8 cellular contexts compared by ENCODE assay signal in the genomic region with DNA sequence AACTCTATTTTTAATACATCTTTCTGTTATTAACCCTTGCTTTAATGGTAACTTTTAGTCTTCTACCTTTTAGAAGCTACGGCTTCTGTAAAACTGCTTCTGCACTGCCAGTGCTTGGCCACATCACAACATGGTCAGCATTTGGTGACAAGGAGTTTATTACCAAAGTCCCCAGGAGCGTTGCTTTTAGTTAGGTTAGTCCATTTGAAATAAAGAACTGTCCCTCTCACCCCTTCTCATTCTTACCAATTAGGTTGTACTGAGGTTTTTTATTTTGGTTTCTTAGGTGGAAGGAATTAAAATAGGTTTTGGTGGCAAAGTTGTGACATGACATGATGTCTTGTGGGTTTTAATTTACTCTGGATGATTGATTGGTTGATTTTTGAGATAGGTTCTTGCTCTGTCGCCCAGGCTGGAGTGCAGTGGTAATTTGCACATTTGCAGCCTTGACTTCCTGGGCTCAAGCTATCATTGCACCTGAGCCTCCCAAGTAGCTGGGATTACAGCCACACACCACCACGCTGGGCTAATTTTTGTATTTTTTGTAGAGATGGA. TPM values are rescaled to one million over a fixed set of nuclear protein-coding genes. Genes with fewer than 3 reads are reported as not detected.
DNase-seq lines count a peak whose midpoint lies in the region; ATAC-seq lines count a peak whose summit lies in the region.

No MANE protein-coding gene starts in this region.

- peaks cover 65% of the 10 kb centered on the region for H3K4me1 Mint-ChIP-seq in stimulated activated naive CD8-positive, alpha-beta T cell treated with anti-CD3 and anti-CD28 coated beads, Interleukin-15, Interleukin-2, amounts not matched to agents 100 ng/mL and 50 ng/mL, for 24 hours (ENCODE audit: low read depth)
- peaks cover 53% of the 10 kb centered on the region for H3K4me1 Mint-ChIP-seq in central memory CD8-positive, alpha-beta T cell

- peak overlapping the region; percentile 55 for H3K27ac Mint-ChIP-seq in stimulated activated naive CD8-positive, alpha-beta T cell treated with anti-CD3 and anti-CD28 coated beads, Interleukin-15, Interleukin-2, amounts not matched to agents 100 ng/mL and 50 ng/mL, for 24 hours
- H3K27ac Mint-ChIP-seq in central memory CD8-positive, alpha-beta T cell (ENCODE audit: low read depth) = no peak overlapping the region

- peak overlapping the region; percentile 61 to 75 for H3K4me3 ChIP-seq in mucosa of rectum (ENCODE audit: low read length in 2 of 2)
- H3K4me3 ChIP-seq in aorta (ENCODE audit: low read length in 2 of 2) = peak overlapping the region; percentile 14 to 27

- H3K36me3 Mint-ChIP-seq in stimulated activated naive CD8-positive, alpha-beta T cell treated with anti-CD3 and anti-CD28 coated beads, Interleukin-15, Interleukin-2, amounts not matched to agents 100 ng/mL and 50 ng/mL, for 24 hours (ENCODE audit: low read depth) = peaks cover 37% of the 10 kb centered on the region
- H3K36me3 Mint-ChIP-seq in central memory CD8-positive, alpha-beta T cell (ENCODE audit: insufficient read depth) = peaks cover 10% of the 10 kb centered on the region

- WGBS in aorta, 2 donors = 15 to 18% methylated on average over 4 of the region's 4 CpGs

- H3K4me1 ChIP-seq in mucosa of rectum (ENCODE audit: control insufficient read depth in 2 of 2, insufficient read depth in 2 of 2, low read length in 2 of 2) (peaks cover 11 to 22% of the 10 kb centered on the region in 2 donors), aorta (ENCODE audit: control insufficient read depth in 1 of 2, insufficient read depth in 2 of 2, low read length in 2 of 2) (peaks cover 5% of the 10 kb centered on the region in 2 donors)

- no peaks in the 10 kb centered on the region for H3K27me3 ChIP-seq in mucosa of rectum (ENCODE audit: control insufficient read depth in 2 of 2, insufficient read depth in 2 of 2, low read length in 2 of 2)
- H3K27me3 ChIP-seq in aorta (ENCODE audit: control insufficient read depth in 1 of 2, insufficient read depth in 2 of 2, low read length in 1 of 2) = no peaks in the 10 kb centered on the region

- intact Hi-C loops in aorta (cut with DNase I) = no loop called here

- no peak for ATAC-seq in stimulated activated naive CD8-positive, alpha-beta T cell treated with anti-CD3 and anti-CD28 coated beads, Interleukin-15, Interleukin-2, amounts not matched to agents 100 U/mL and 50 U/mL, for 24 hours
- ATAC-seq in central memory CD8-positive, alpha-beta T cell (replicated peaks; ENCODE audit: extremely low read depth, poor library complexity, severe bottlenecking) = no peak
- ATAC-seq in aorta (ENCODE audit: low FRiP score) (no peak), HG03135 (IDR thresholded peaks at IDR 0.05; ENCODE audit: unreplicated experiment) (no peak)

- H3K9ac ChIP-seq in mucosa of rectum (ENCODE audit: low read depth in 1 of 2, low read length in 2 of 2) = peak overlapping the region; percentile 52 to 74

- peak overlapping the region; percentile 82 to 93 for H3K27ac ChIP-seq in mucosa of rectum (ENCODE audit: low read depth in 2 of 2, low read length in 2 of 2)
- H3K27ac ChIP-seq in aorta (ENCODE audit: low read depth in 1 of 2, low read length in 2 of 2) = peak overlapping the region; percentile 51 to 97

- H3K36me3 ChIP-seq in mucosa of rectum (ENCODE audit: control insufficient read depth in 2 of 2, insufficient read depth in 2 of 2, low read length in 2 of 2) (peaks cover 0 to 1% of the 10 kb centered on the region in 2 donors), aorta (ENCODE audit: control insufficient read depth in 1 of 2, insufficient read depth in 2 of 2, low read length in 1 of 2) (no peaks in the 10 kb centered on the region)

- DNase-seq in stimulated activated naive CD8-positive, alpha-beta T cell treated with anti-CD3 and anti-CD28 coated beads, Interleukin-15, Interleukin-2, amounts not matched to agents 100 U/mL and 50 U/mL, for 24 hours = no peak
- no peak for DNase-seq in central memory CD8-positive, alpha-beta T cell (ENCODE audit: low spot score in 2 of 2)
- DNase-seq in aorta (no peak), globus pallidus (ENCODE audit: low spot score) (no peak), COR-L47 (lab: John Stamatoyannopoulos, UW) (no peak)

- H3K27me3 Mint-ChIP-seq in stimulated activated naive CD8-positive, alpha-beta T cell treated with anti-CD3 and anti-CD28 coated beads, Interleukin-15, Interleukin-2, amounts not matched to agents 100 ng/mL and 50 ng/mL, for 24 hours = no peaks in the 10 kb centered on the region
- no peaks in the 10 kb centered on the region for H3K27me3 Mint-ChIP-seq in central memory CD8-positive, alpha-beta T cell

- H3K4me3 Mint-ChIP-seq in stimulated activated naive CD8-positive, alpha-beta T cell treated with anti-CD3 and anti-CD28 coated beads, Interleukin-15, Interleukin-2, amounts not matched to agents 100 ng/mL and 50 ng/mL, for 24 hours = peak overlapping the region; percentile 22
- peak overlapping the region; percentile 31 for H3K4me3 Mint-ChIP-seq in central memory CD8-positive, alpha-beta T cell

- H3K9me3 Mint-ChIP-seq in stimulated activated naive CD8-positive, alpha-beta T cell treated with anti-CD3 and anti-CD28 coated beads, Interleukin-15, Interleukin-2, amounts not matched to agents 100 ng/mL and 50 ng/mL, for 24 hours = no peaks in the 10 kb centered on the region
- no peaks in the 10 kb centered on the region for H3K9me3 Mint-ChIP-seq in central memory CD8-positive, alpha-beta T cell

- no peaks in the 10 kb centered on the region for H3K9me3 ChIP-seq in mucosa of rectum (ENCODE audit: control insufficient read depth in 2 of 2, low read length in 2 of 2)
- no peaks in the 10 kb centered on the region for H3K9me3 ChIP-seq in aorta (ENCODE audit: control insufficient read depth, low read length)

RNA-seq across cellular contexts. Expression of a gene that starts 39.2 kb away (rescaled TPM):
- total RNA-seq in aorta = 100 to 1,000 TPM in 1 of 2 donors, 10 to 100 TPM in 1; 76.9 to 102 TPM
- 10 to 100 TPM; 19.8 to 26.4 TPM for polyA plus RNA-seq in aorta
